Comparison of ENCODE assay signal across 14 cellular contexts in genomic region chr20:23178806-23179205, GRCh38.
DNase-seq lines count a peak whose midpoint lies in the region; ATAC-seq and TF ChIP-seq lines count a peak whose summit lies in the region.
"Had no signal": no experiment of that assay in that cellular context is flagged by ENCODE, and none has a peak within 500 bp of the region (broad histone marks: within the 10 kb centered on the region; RNA-seq: fewer than 3 reads in every experiment).

No MANE protein-coding gene starts in this region.

- intact Hi-C loops in right lobe of liver (cut with DNase I) (no loop called here), PC-3 (cut with micrococcal nuclease) (no loop called here)

- no peaks in the 10 kb centered on the region for H3F3A ChIP-seq in PC-3 (ENCODE audit: low read length, unreplicated experiment)

- H4K20me1 ChIP-seq in DND-41 (ENCODE audit: insufficient read depth, low read length) (no peaks in the 10 kb centered on the region), PC-3 (ENCODE audit: low read length) (no peaks in the 10 kb centered on the region)

- H3K36me3 ChIP-seq in DND-41 (ENCODE audit: insufficient read depth, low read length) (no peaks in the 10 kb centered on the region), right lobe of liver (no peaks in the 10 kb centered on the region), PC-3 (ENCODE audit: low read depth, low read length) (no peaks in the 10 kb centered on the region)

- peak; percentile 44 for TF ChIP-seq CTCF in DND-41 (IDR thresholded peaks at IDR 0.05; ENCODE audit: borderline replicate concordance, extremely low read depth, low read length, poor library complexity, severe bottlenecking)
- peak; percentile 32 for TF ChIP-seq CTCF in NB4 (IDR thresholded peaks at IDR 0.05; ENCODE audit: low read depth, low read length)
- peak; percentile 58 for TF ChIP-seq CTCF in endothelial cell (IDR thresholded peaks at IDR 0.05; ENCODE audit: unreplicated experiment)
- TF ChIP-seq CTCF in right lobe of liver (IDR thresholded peaks at IDR 0.05) = peak in 2 of 4 donors; percentile 19 to 20
- no peak; the same call in 1 of the 2 replicates for TF ChIP-seq CTCF in PC-3 (conservative IDR thresholded peaks at IDR 0.05; ENCODE audit: low read depth, low read length)

- H3K27ac Mint-ChIP-seq in endothelial cell (ENCODE audit: unreplicated experiment) = peak overlapping the region; percentile 100
- H3K27ac Mint-ChIP-seq in activated CD8-positive, alpha-beta memory T cell treated with anti-CD3 and anti-CD28 coated beads, Interleukin-2, amount 10 ng/mL, durations not matched to agents 7 days and 5 days = no peak overlapping the region
- H3K27ac Mint-ChIP-seq: activated CD4-positive, alpha-beta T cell treated with anti-CD3 and anti-CD28 coated beads for 36 hours had no signal

- H3K9me2 ChIP-seq in PC-3 (replicated peaks; ENCODE audit: low read length) = no peaks in the 10 kb centered on the region

- H2AFZ ChIP-seq in DND-41 (ENCODE audit: low read depth, low read length) (no peak overlapping the region), PC-3 (ENCODE audit: low read length) (no peak overlapping the region)

- H3K27ac ChIP-seq in DND-41 (ENCODE audit: low read length) (peak overlapping the region; percentile 5; the same call in 1 of the 2 replicates), right lobe of liver (no peak overlapping the region), PC-3 (ENCODE audit: low read length) (no peak overlapping the region)

- H3K4me1 Mint-ChIP-seq in endothelial cell (ENCODE audit: unreplicated experiment) = peaks cover 40% of the 10 kb centered on the region
- no peaks in the 10 kb centered on the region for H3K4me1 Mint-ChIP-seq in activated CD8-positive, alpha-beta memory T cell treated with anti-CD3 and anti-CD28 coated beads, Interleukin-2, amount 10 ng/mL, durations not matched to agents 7 days and 5 days
- H3K4me1 Mint-ChIP-seq: activated CD4-positive, alpha-beta T cell treated with anti-CD3 and anti-CD28 coated beads for 36 hours had no signal

- H3K4me3 ChIP-seq in DND-41 (ENCODE audit: low read depth in 1 of 2, low read length in 2 of 2) (no peak overlapping the region), NB4 (ENCODE audit: low read depth, low read length) (no peak overlapping the region), right lobe of liver (no peak overlapping the region), PC-3 (ENCODE audit: low read length) (no peak overlapping the region)

- no peak overlapping the region for H3K4me2 ChIP-seq in DND-41 (ENCODE audit: insufficient read depth, low read length)
- H3K4me2 ChIP-seq in PC-3 (ENCODE audit: low read length) = no peak overlapping the region
- H3K4me2 ChIP-seq: SK-N-SH had no signal

- ATAC-seq in DND-41 (ENCODE audit: insufficient read depth, low read depth) (peak; percentile 29; the same call in 1 of the 3 replicates), right lobe of liver (peak; percentile 61 to 78 (median 70)), PC-3 (no peak)
- no peak for ATAC-seq in activated CD8-positive, alpha-beta memory T cell treated with anti-CD3 and anti-CD28 coated beads, Interleukin-2, amount 10 ng/mL, durations not matched to agents 7 days and 5 days
- ATAC-seq: activated CD4-positive, alpha-beta T cell treated with anti-CD3 and anti-CD28 coated beads for 36 hours; activated T-cell treated with anti-CD3 and anti-CD28 coated beads, Interleukin-2, amount 50 U/mL, for 4 hours had no signal

- peaks cover 9% of the 10 kb centered on the region for H3K36me3 Mint-ChIP-seq in endothelial cell (ENCODE audit: low read depth, unreplicated experiment)
- H3K36me3 Mint-ChIP-seq in activated CD8-positive, alpha-beta memory T cell treated with anti-CD3 and anti-CD28 coated beads, Interleukin-2, amount 10 ng/mL, durations not matched to agents 7 days and 5 days = no peaks in the 10 kb centered on the region

- no peaks in the 10 kb centered on the region for H3K9me3 Mint-ChIP-seq in endothelial cell (ENCODE audit: unreplicated experiment)
- no peaks in the 10 kb centered on the region for H3K9me3 Mint-ChIP-seq in activated CD8-positive, alpha-beta memory T cell treated with anti-CD3 and anti-CD28 coated beads, Interleukin-2, amount 10 ng/mL, durations not matched to agents 7 days and 5 days (ENCODE audit: low read depth)

- TF ChIP-seq POLR2A in NB4 (IDR thresholded peaks at IDR 0.05; ENCODE audit: extremely low read depth, insufficient read length) (no peak), right lobe of liver (IDR thresholded peaks at IDR 0.05) (no peak)

- H3K9me3 ChIP-seq in DND-41 (ENCODE audit: insufficient read depth, low read length, severe bottlenecking) (peaks cover 14% of the 10 kb centered on the region), right lobe of liver (no peaks in the 10 kb centered on the region), PC-3 (ENCODE audit: low read length) (peaks cover 9% of the 10 kb centered on the region; the same call in 1 of the 2 replicates)
- H3K9me3 ChIP-seq: SK-N-SH had no signal

- WGBS in right lobe of liver (ENCODE audit: insufficient coverage, low coverage, low lambda C conversion rate, missing lambda C conversion rate) = 0% methylated on average over 3 of the region's 3 CpGs

- no peaks in the 10 kb centered on the region for H3K27me3 ChIP-seq in DND-41 (ENCODE audit: insufficient read depth, low read length, poor library complexity)
- peaks cover 0 to 3% of the 10 kb centered on the region in 2 donors for H3K27me3 ChIP-seq in right lobe of liver
- H3K27me3 ChIP-seq in PC-3 (ENCODE audit: low read length) = peaks cover 19% of the 10 kb centered on the region; the same call in 1 of the 2 replicates

- peaks cover 11% of the 10 kb centered on the region for H3K27me3 Mint-ChIP-seq in endothelial cell (ENCODE audit: unreplicated experiment)
- peaks cover 19% of the 10 kb centered on the region for H3K27me3 Mint-ChIP-seq in activated CD8-positive, alpha-beta memory T cell treated with anti-CD3 and anti-CD28 coated beads, Interleukin-2, amount 10 ng/mL, durations not matched to agents 7 days and 5 days

- no TSS peak for BruUV-seq in PC-3 (replicated peaks; lab: Mats Ljungman, UMichigan)

- DNase-seq in DND-41 (no peak), NB4 (ENCODE audit: low read depth) (peak; percentile 51), endothelial cell (ENCODE audit: low spot score) (peak; percentile 69), right lobe of liver (no peak), T-helper 2 cell (no peak), PC-3 (no peak)
- DNase-seq in activated CD4-positive, alpha-beta T cell treated with anti-CD3 and anti-CD28 coated beads for 1 hour = no peak
- DNase-seq in activated CD8-positive, alpha-beta memory T cell treated with anti-CD3 and anti-CD28 coated beads, Interleukin-2, amount 10 ng/mL, durations not matched to agents 7 days and 5 days = no peak
- DNase-seq: activated CD4-positive, alpha-beta T cell treated with anti-CD3 and anti-CD28 coated beads for 36 hours; activated T-cell treated with anti-CD3 and anti-CD28 coated beads, Interleukin-2, amount 50 U/mL, for 4 hours; NCI-H2029; SK-N-SH; stimulated activated CD4-positive, alpha-beta T cell treated with anti-CD3 and anti-CD28 coated beads, Interleukin-4, amount 100 ng/mL, for 4 hours; stimulated activated naive CD4-positive, alpha-beta T cell treated with Interleukin-2 at 50 U/mL for 16 hours had no signal

- POLR2A ChIA-PET in PC-3 (lab: Charles Lee; ENCODE audit: unreplicated experiment) = no interaction called here

- H3K4me1 ChIP-seq in DND-41 (ENCODE audit: insufficient read depth, low read length) = peaks cover 25% of the 10 kb centered on the region
- no peaks in the 10 kb centered on the region for H3K4me1 ChIP-seq in right lobe of liver
- no peaks in the 10 kb centered on the region for H3K4me1 ChIP-seq in PC-3 (ENCODE audit: insufficient read depth, low read length)

- H3K79me2 ChIP-seq in DND-41 (ENCODE audit: insufficient read depth, low read length) = no peaks in the 10 kb centered on the region
- no peaks in the 10 kb centered on the region for H3K79me2 ChIP-seq in PC-3 (ENCODE audit: low read length)

- peak overlapping the region; percentile 56 for H3K4me3 Mint-ChIP-seq in endothelial cell (ENCODE audit: unreplicated experiment)
- no peak overlapping the region for H3K4me3 Mint-ChIP-seq in activated CD8-positive, alpha-beta memory T cell treated with anti-CD3 and anti-CD28 coated beads, Interleukin-2, amount 10 ng/mL, durations not matched to agents 7 days and 5 days
- H3K4me3 Mint-ChIP-seq: activated CD4-positive, alpha-beta T cell treated with anti-CD3 and anti-CD28 coated beads for 36 hours; activated T-cell treated with anti-CD3 and anti-CD28 coated beads, Interleukin-2, amount 50 U/mL, for 4 hours had no signal

- no peak overlapping the region for H3K9ac ChIP-seq in DND-41 (ENCODE audit: low read depth, low read length)
- H3K9ac ChIP-seq in PC-3 (ENCODE audit: low read length) = no peak overlapping the region
- H3K9ac ChIP-seq: SK-N-SH had no signal

- CTCF ChIA-PET in PC-3 (lab: Charles Lee) = no interaction called here
- CTCF ChIA-PET in activated CD8-positive, alpha-beta memory T cell treated with anti-CD3 and anti-CD28 coated beads, Interleukin-2, amount 10 ng/mL, durations not matched to agents 7 days and 5 days (lab: Charles Lee) = no interaction called here

Comparison
In these comparisons a context has a peak if more than half of its experiments do, and no peak if none do; other contexts are left out.
1. ATAC-seq: peak in DND-41 (single experiment) and right lobe of liver (4 of 4); none in PC-3 (single experiment) and activated CD8-positive, alpha-beta memory T cell treated with anti-CD3 and anti-CD28 coated beads, Interleukin-2, amount 10 ng/mL, durations not matched to agents 7 days and 5 days (single experiment).
2. DNase-seq: peak in NB4 (single experiment) and endothelial cell (single experiment); none in DND-41 (single experiment), right lobe of liver (0 of 3), T-helper 2 cell (0 of 5), PC-3 (single experiment), activated CD4-positive, alpha-beta T cell treated with anti-CD3 and anti-CD28 coated beads for 1 hour (single experiment) and activated CD8-positive, alpha-beta memory T cell treated with anti-CD3 and anti-CD28 coated beads, Interleukin-2, amount 10 ng/mL, durations not matched to agents 7 days and 5 days (single experiment).